Comparison of ENCODE assay signal across 8 cellular contexts in genomic region chr15:41494922-41495735, GRCh38. TPM values are rescaled to one million over a fixed set of nuclear protein-coding genes. Genes with fewer than 3 reads are reported as not detected.
DNase-seq lines count a peak whose midpoint lies in the region; ATAC-seq, FAIRE-seq and TF ChIP-seq lines count a peak whose summit lies in the region.

No MANE protein-coding gene starts in this region.

- CTCF ChIA-PET in endothelial cell of umbilical vein (lab: Charles Lee) = no interaction called here

- H3K9me1 ChIP-seq in endothelial cell of umbilical vein (replicated peaks; ENCODE audit: control insufficient read depth, extremely low read depth, insufficient read depth, low read length) = no peaks in the 10 kb centered on the region

- TF ChIP-seq POLR2A in endothelial cell of umbilical vein (IDR thresholded peaks at IDR 0.05; ENCODE audit: low read depth, low read length) = no peak

- peak overlapping the region; percentile 97; the same call in 1 of the 2 replicates for H3K4me2 ChIP-seq in DOHH2 (ENCODE audit: low read length)
- no peak overlapping the region for H3K4me2 ChIP-seq in endothelial cell of umbilical vein (ENCODE audit: insufficient read depth, low read length)
- no peak overlapping the region for H3K4me2 ChIP-seq in Karpas-422 (ENCODE audit: low read depth, low read length, poor library complexity, severe bottlenecking)

- POLR2A ChIA-PET in endothelial cell of umbilical vein (lab: Charles Lee) = no interaction called here

- H3K9ac ChIP-seq in endothelial cell of umbilical vein (replicated peaks; ENCODE audit: extremely low read depth, insufficient read depth, low read length) (no peak overlapping the region), Karpas-422 (ENCODE audit: low read length) (no peak overlapping the region)

- H3K9me2 ChIP-seq in DOHH2 (replicated peaks; ENCODE audit: control insufficient read depth, low read length) (no peaks in the 10 kb centered on the region), Karpas-422 (replicated peaks; ENCODE audit: insufficient read depth, low read length) (no peaks in the 10 kb centered on the region)

- H3K36me3 ChIP-seq in DOHH2 (ENCODE audit: control insufficient read depth, low read length) = no peaks in the 10 kb centered on the region
- H3K36me3 ChIP-seq in endothelial cell of umbilical vein (ENCODE audit: control insufficient read depth in 2 of 2, extremely low read depth in 1 of 2, insufficient read depth in 2 of 2, low read length in 2 of 2) = no peaks in the 10 kb centered on the region
- H3K36me3 ChIP-seq in Karpas-422 (ENCODE audit: insufficient read depth, low read length) = no peaks in the 10 kb centered on the region

- BruUV-seq in endothelial cell of umbilical vein (replicated peaks; lab: Mats Ljungman, UMichigan) = no TSS peak

- H3K27me3 ChIP-seq in DOHH2 (ENCODE audit: control insufficient read depth, low read length) (peaks cover 75% of the 10 kb centered on the region), endothelial cell of umbilical vein (ENCODE audit: control insufficient read depth in 2 of 2, insufficient read depth in 2 of 2, low read length in 2 of 2) (peaks cover 19 to 36% of the 10 kb centered on the region in 2 experiments), Karpas-422 (ENCODE audit: low read length) (no peaks in the 10 kb centered on the region)

- intact Hi-C loops in endothelial cell of umbilical vein (cut with micrococcal nuclease) = no loop called here

- H3K4me1 ChIP-seq in DOHH2 (ENCODE audit: control insufficient read depth, low read length) (peaks cover 28% of the 10 kb centered on the region), endothelial cell of umbilical vein (ENCODE audit: control insufficient read depth, extremely low read depth, insufficient read depth, low read length) (peaks cover 27% of the 10 kb centered on the region), Karpas-422 (ENCODE audit: low read length) (peaks cover 32% of the 10 kb centered on the region)

- ATAC-seq in HG02852 (IDR thresholded peaks at IDR 0.05; ENCODE audit: unreplicated experiment) = no peak

- TF ChIP-seq CTCF in DOHH2 (IDR thresholded peaks at IDR 0.05; ENCODE audit: low read depth, low read length, poor library complexity, severe bottlenecking) = no peak
- no peak for TF ChIP-seq CTCF in endothelial cell of umbilical vein (IDR thresholded peaks at IDR 0.05; ENCODE audit: extremely low read depth in 1 of 2, insufficient read depth in 1 of 2, low read depth in 1 of 2, low read length in 2 of 2)

- peak; percentile 8 for FAIRE-seq in endothelial cell of umbilical vein (lab: Jason Lieb, UNC)

- H3K27ac ChIP-seq in DOHH2 (ENCODE audit: low read depth, low read length) = no peak overlapping the region
- no peak overlapping the region for H3K27ac ChIP-seq in endothelial cell of umbilical vein (ENCODE audit: insufficient read depth, low read depth, low read length)
- no peak overlapping the region for H3K27ac ChIP-seq in Karpas-422 (ENCODE audit: low read length)

- DNase-seq in T-helper 9 cell (peak; percentile 26), endothelial cell of umbilical vein (ENCODE audit: low read depth, low spot score) (no peak), retina (peak; percentile 72), C1 segment of cervical spinal cord (lab: John Stamatoyannopoulos, UW) (no peak), NCI-H510A treated with DMSO at 0.1 percent for 48 hours (lab: John Stamatoyannopoulos, UW) (no peak), Karpas-422 (no peak)

- H2AFZ ChIP-seq in endothelial cell of umbilical vein (ENCODE audit: low read depth, low read length) (no peak overlapping the region), Karpas-422 (ENCODE audit: low read length) (no peak overlapping the region)

- H3K4me3 ChIP-seq in DOHH2 (ENCODE audit: low read length) (0 out of 2 replicates have a peak overlapping the region, but pooled peaks have one; percentile 3), endothelial cell of umbilical vein (replicated peaks in 1 of 3; ENCODE audit: insufficient read depth in 1 of 3, low read depth in 1 of 3, low read length in 3 of 3) (no peak overlapping the region), Karpas-422 (ENCODE audit: low read length) (no peak overlapping the region)

- dilution Hi-C loops in endothelial cell of umbilical vein (cut with MboI; ENCODE audit: extremely low pct_ligation_motif_present, low sequenced_read_pairs) = no loop called here

- H4K20me1 ChIP-seq in DOHH2 (ENCODE audit: control insufficient read depth, insufficient read depth, low read depth, low read length) = no peaks in the 10 kb centered on the region
- no peaks in the 10 kb centered on the region for H4K20me1 ChIP-seq in endothelial cell of umbilical vein (replicated peaks; ENCODE audit: control insufficient read depth, extremely low read depth, insufficient read depth, low read length)
- peaks cover 7% of the 10 kb centered on the region; the same call in 1 of the 2 replicates for H4K20me1 ChIP-seq in Karpas-422 (ENCODE audit: insufficient read depth, low read depth, low read length)

- H3K9me3 ChIP-seq in DOHH2 (ENCODE audit: control insufficient read depth, insufficient read depth, low read length) (no peaks in the 10 kb centered on the region), endothelial cell of umbilical vein (replicated peaks; ENCODE audit: control insufficient read depth, insufficient read depth, low read length) (no peaks in the 10 kb centered on the region), Karpas-422 (ENCODE audit: low read length) (no peaks in the 10 kb centered on the region)

- H3F3A ChIP-seq in DOHH2 (ENCODE audit: control insufficient read depth, insufficient read depth) = no peaks in the 10 kb centered on the region

- H3K79me2 ChIP-seq in DOHH2 (ENCODE audit: control insufficient read depth, low read length) = no peaks in the 10 kb centered on the region
- no peaks in the 10 kb centered on the region for H3K79me2 ChIP-seq in endothelial cell of umbilical vein (ENCODE audit: control insufficient read depth, insufficient read depth, low read length)
- no peaks in the 10 kb centered on the region for H3K79me2 ChIP-seq in Karpas-422 (ENCODE audit: low read length)

TF ChIP-seq in endothelial cell of umbilical vein, 7 proteins besides CTCF, POLR2A, EP300 and RAD21:
- peak; percentile 87 for TF ChIP-seq EZH2 (IDR thresholded peaks at IDR 0.05; ENCODE audit: borderline replicate concordance, low read depth, low read length, severe bottlenecking)
- TF ChIP-seq FOS (IDR thresholded peaks at IDR 0.05; ENCODE audit: borderline replicate concordance, insufficient read depth, low read length) = no peak
TF ChIP-seq in endothelial cell of umbilical vein: peak in this region for 1.

RNA-seq across cellular contexts. Expression of gene ITPKA, which starts 1.5 kb away (rescaled TPM):
- 0.18 and 0.66 TPM in 2 replicates for total RNA-seq in endothelial cell of umbilical vein
- 0.14 and 0.25 TPM in 2 replicates for polyA plus RNA-seq in endothelial cell of umbilical vein
- polyA plus RNA-seq in endothelial cell of umbilical vein (2011; cell fraction: cytosol; rRNA removed) = 0.09 and 0.13 TPM in 2 replicates
- polyA plus RNA-seq in endothelial cell of umbilical vein (2011; cell fraction: nucleus; rRNA removed) = 0.22 and 1.1 TPM in 2 replicates
- 0.21 TPM in 1 of 2 replicates, not detected in the other for polyA plus RNA-seq in endothelial cell of umbilical vein (2012)
- polyA minus RNA-seq in endothelial cell of umbilical vein = 0.11 TPM in 1 of 2 replicates, not detected in the other
- 3.4 TPM for polyA minus RNA-seq in endothelial cell of umbilical vein (2011; cell fraction: cytosol; rRNA and poly(A)+ RNA removed)
- polyA minus RNA-seq in endothelial cell of umbilical vein (2011; cell fraction: nucleus; rRNA and poly(A)+ RNA removed) = not detected in 2 replicates
- total RNA-seq in Karpas-422 (2014; rRNA removed; shearing (Covaris generic); ENCODE audit: low replicate concordance) = not detected in 2 replicates

RNA-seq across cellular contexts. Expression of gene LTK, which starts 18.5 kb away (rescaled TPM):
- total RNA-seq in endothelial cell of umbilical vein = 0.15 and 0.21 TPM in 2 replicates
- 0.17 and 0.18 TPM in 2 replicates for polyA plus RNA-seq in endothelial cell of umbilical vein
- polyA plus RNA-seq in endothelial cell of umbilical vein (2011; cell fraction: cytosol; rRNA removed) = 0.05 and 0.11 TPM in 2 replicates
- polyA plus RNA-seq in endothelial cell of umbilical vein (2011; cell fraction: nucleus; rRNA removed) = 0.55 and 0.56 TPM in 2 replicates
- polyA plus RNA-seq in endothelial cell of umbilical vein (2012) = 0.12 TPM in 1 of 2 replicates, not detected in the other
- 0.32 TPM in 1 of 2 replicates, not detected in the other for polyA minus RNA-seq in endothelial cell of umbilical vein
- not detected for polyA minus RNA-seq in endothelial cell of umbilical vein (2011; cell fraction: cytosol; rRNA and poly(A)+ RNA removed)
- 0.24 TPM in 1 of 2 replicates, not detected in the other for polyA minus RNA-seq in endothelial cell of umbilical vein (2011; cell fraction: nucleus; rRNA and poly(A)+ RNA removed)
- total RNA-seq in Karpas-422 (2014; rRNA removed; shearing (Covaris generic); ENCODE audit: low replicate concordance) = 0.78 and 1.7 TPM in 2 replicates

RNA-seq across cellular contexts. Expression of gene RPAP1, which starts 48.9 kb away (rescaled TPM):
- total RNA-seq in endothelial cell of umbilical vein = 40.0 and 41.3 TPM in 2 replicates
- polyA plus RNA-seq in endothelial cell of umbilical vein = 18.5 and 18.7 TPM in 2 replicates
- 11.9 and 12.3 TPM in 2 replicates for polyA plus RNA-seq in endothelial cell of umbilical vein (2011; cell fraction: cytosol; rRNA removed)
- 31.7 and 35.9 TPM in 2 replicates for polyA plus RNA-seq in endothelial cell of umbilical vein (2011; cell fraction: nucleus; rRNA removed)
- 27.1 and 29.0 TPM in 2 replicates for polyA plus RNA-seq in endothelial cell of umbilical vein (2012)
- 13.3 and 18.7 TPM in 2 replicates for polyA minus RNA-seq in endothelial cell of umbilical vein
- polyA minus RNA-seq in endothelial cell of umbilical vein (2011; cell fraction: cytosol; rRNA and poly(A)+ RNA removed) = 17.1 TPM
- polyA minus RNA-seq in endothelial cell of umbilical vein (2011; cell fraction: nucleus; rRNA and poly(A)+ RNA removed) = 21.2 and 21.6 TPM in 2 replicates
- 17.4 and 26.2 TPM in 2 replicates for total RNA-seq in Karpas-422 (2014; rRNA removed; shearing (Covaris generic); ENCODE audit: low replicate concordance)

Comparison
In these comparisons a context has a peak if more than half of its experiments do, and no peak if none do; other contexts are left out.
1. DNase-seq: peak in T-helper 9 cell (single experiment) and retina (single experiment); none in endothelial cell of umbilical vein (single experiment), C1 segment of cervical spinal cord (0 of 14), NCI-H510A treated with DMSO at 0.1 percent for 48 hours (single experiment) and Karpas-422 (single experiment).